In the genomic region with DNA sequence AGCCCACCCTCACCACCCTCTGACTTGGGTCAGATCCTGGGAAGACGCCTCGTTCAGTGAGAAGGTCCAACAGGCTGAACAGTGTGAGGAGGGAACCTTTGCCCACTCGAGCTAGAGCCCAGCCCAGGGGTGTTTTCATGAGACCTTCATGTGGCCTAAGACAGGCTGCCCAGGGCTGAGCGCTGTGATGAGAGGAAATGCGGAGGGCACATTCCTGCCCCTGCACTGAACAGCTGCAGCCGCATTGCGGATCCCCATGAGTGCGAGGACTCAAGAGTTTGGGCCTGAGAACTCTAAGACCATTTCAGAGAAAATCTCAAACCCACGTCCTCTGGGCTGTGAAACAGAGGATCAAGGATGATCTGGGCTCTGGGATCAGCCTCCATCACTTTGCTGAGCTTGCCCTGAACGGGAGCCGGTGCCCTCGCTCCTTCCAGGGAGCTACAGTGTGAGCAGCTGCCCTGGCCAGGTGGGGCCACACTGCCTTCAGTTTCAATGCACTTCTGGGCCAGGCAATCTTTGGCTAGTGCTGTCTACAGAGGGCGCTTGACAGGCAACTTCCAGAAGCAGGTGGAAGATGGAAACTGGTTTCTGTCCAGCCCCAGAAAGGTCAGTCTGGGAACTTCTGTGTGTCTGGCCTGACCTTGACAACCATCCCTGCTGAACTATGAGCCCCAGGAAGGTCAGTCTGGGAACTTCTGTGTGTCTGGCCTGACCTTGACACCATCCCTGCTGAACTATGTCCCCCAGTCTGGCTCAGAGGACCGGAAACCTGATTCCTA, we compare ENCODE assay signal across 14 cellular contexts. TPM values are rescaled to one million over a fixed set of nuclear protein-coding genes. Genes with fewer than 3 reads are reported as not detected.
A peak's percentile ranks its signal among the peaks of the same experiment; 100 is the strongest.
DNase-seq lines count a peak whose midpoint lies in the region; FAIRE-seq and TF ChIP-seq lines count a peak whose summit lies in the region.
"Had no signal": no experiment of that assay in that cellular context is flagged by ENCODE, and none has a peak within 500 bp of the region (broad histone marks: within the 10 kb centered on the region; RNA-seq: fewer than 3 reads in every experiment).

No MANE protein-coding gene starts in this region.

- H3K27ac ChIP-seq in WERI-Rb-1: no peak overlapping the region
- no peak overlapping the region for H3K27ac ChIP-seq in keratinocyte (ENCODE audit: control insufficient read depth, insufficient read depth, low read length)
- H3K27ac ChIP-seq in dorsolateral prefrontal cortex: no peak overlapping the region
- no peak overlapping the region for H3K27ac ChIP-seq in suprapubic skin
- H3K27ac ChIP-seq: HL-60 had no signal

- DNase-seq in 8988T: peak; percentile 49
- DNase-seq in GM20000 (ENCODE audit: low spot score): peak; percentile 19
- DNase-seq in WERI-Rb-1: peak; percentile 19
- no peak for DNase-seq in keratinocyte (ENCODE audit: low read depth, low spot score)
- no peak for DNase-seq in activated T-cell treated with anti-CD3 and anti-CD28 coated beads, Interleukin-2, amount 50 U/mL, for 24 hours
- DNase-seq in dorsolateral prefrontal cortex: no peak
- DNase-seq in suprapubic skin (ENCODE audit: low spot score in 2 of 2): no peak
- DNase-seq in epidermal melanocyte (ENCODE audit: insufficient read length, low spot score): no peak
- DNase-seq: activated CD4-positive, alpha-beta T cell treated with anti-CD3 and anti-CD28 coated beads for 4 hours; activated T-cell treated with anti-CD3 and anti-CD28 coated beads, Interleukin-2, amount 50 U/mL, for 4 hours; cortex of kidney; HCEC 1CT; NCI-H345 had no signal

- peaks cover 20% of the 10 kb centered on the region for H3K27me3 ChIP-seq in WERI-Rb-1 (ENCODE audit: insufficient read depth, low read depth, severe bottlenecking)
- peaks cover 3% of the 10 kb centered on the region for H3K27me3 ChIP-seq in keratinocyte (ENCODE audit: control insufficient read depth, extremely low read depth, insufficient read depth, low read length)
- no peaks in the 10 kb centered on the region for H3K27me3 ChIP-seq in dorsolateral prefrontal cortex
- peaks cover 5% of the 10 kb centered on the region for H3K27me3 ChIP-seq in suprapubic skin

- peaks cover 7% of the 10 kb centered on the region for H3K9me3 ChIP-seq in WERI-Rb-1 (ENCODE audit: severe bottlenecking)
- no peaks in the 10 kb centered on the region for H3K9me3 ChIP-seq in keratinocyte (ENCODE audit: control insufficient read depth, low read depth, low read length)
- no peaks in the 10 kb centered on the region for H3K9me3 ChIP-seq in suprapubic skin

- H3K36me3 Mint-ChIP-seq in activated T-cell treated with anti-CD3 and anti-CD28 coated beads, Interleukin-2, amount 50 U/mL, for 24 hours (ENCODE audit: low read depth): no peaks in the 10 kb centered on the region

- no peak for TF ChIP-seq EP300 in suprapubic skin (IDR thresholded peaks at IDR 0.05)

- no peaks in the 10 kb centered on the region for H3K9me1 ChIP-seq in keratinocyte (ENCODE audit: control insufficient read depth, extremely low read depth, insufficient read depth, low read length)

- no peaks in the 10 kb centered on the region for H3K79me2 ChIP-seq in keratinocyte (ENCODE audit: control insufficient read depth, insufficient read depth, low read length)

- H2AFZ ChIP-seq in keratinocyte (ENCODE audit: control insufficient read depth, low read length): no peak overlapping the region

- H3K4me1 ChIP-seq in keratinocyte (ENCODE audit: control insufficient read depth, extremely low read depth, insufficient read depth, low read length) (no peaks in the 10 kb centered on the region), suprapubic skin (no peaks in the 10 kb centered on the region)

- TF ChIP-seq POLR2A in suprapubic skin (IDR thresholded peaks at IDR 0.05): no peak

- no peak overlapping the region for H3K4me3 Mint-ChIP-seq in activated T-cell treated with anti-CD3 and anti-CD28 coated beads, Interleukin-2, amount 50 U/mL, for 24 hours
- H3K4me3 Mint-ChIP-seq: activated T-cell treated with anti-CD3 and anti-CD28 coated beads, Interleukin-2, amount 50 U/mL, for 4 hours had no signal

- H3K27me3 Mint-ChIP-seq in activated T-cell treated with anti-CD3 and anti-CD28 coated beads, Interleukin-2, amount 50 U/mL, for 24 hours: no peaks in the 10 kb centered on the region

- H3K9me3 Mint-ChIP-seq in activated T-cell treated with anti-CD3 and anti-CD28 coated beads, Interleukin-2, amount 50 U/mL, for 24 hours: no peaks in the 10 kb centered on the region
- H3K9me3 Mint-ChIP-seq: activated T-cell treated with anti-CD3 and anti-CD28 coated beads, Interleukin-2, amount 50 U/mL, for 4 hours had no signal

- TF ChIP-seq CTCF in GM20000 (IDR thresholded peaks at IDR 0.05; ENCODE audit: extremely low read depth, missing control alignments): no peak
- peak; percentile 41 for TF ChIP-seq CTCF in WERI-Rb-1 (IDR thresholded peaks at IDR 0.05; ENCODE audit: low read depth, low read length)
- TF ChIP-seq CTCF in keratinocyte (optimal IDR thresholded peaks at IDR 0.05 in 1 of 3, IDR thresholded peaks at IDR 0.05 in 1 of 3, conservative IDR thresholded peaks at IDR 0.05 in 1 of 3; ENCODE audit: extremely low read depth in 1 of 3, insufficient read depth in 2 of 3, low read length in 3 of 3): peak in 2 of 3 experiments; percentile 4 to 38
- no peak for TF ChIP-seq CTCF in dorsolateral prefrontal cortex (IDR thresholded peaks at IDR 0.05 in 54 of 56, conservative IDR thresholded peaks at IDR 0.05 in 2 of 56; ENCODE audit: low read depth in 1 of 56, partially characterized antibody in 56 of 56)
- TF ChIP-seq CTCF in suprapubic skin (IDR thresholded peaks at IDR 0.05): no peak

- no peak for FAIRE-seq in keratinocyte (lab: Jason Lieb, UNC)

- H3K36me3 ChIP-seq in WERI-Rb-1 (no peaks in the 10 kb centered on the region), keratinocyte (ENCODE audit: control insufficient read depth in 2 of 2, extremely low read depth in 1 of 2, insufficient read depth in 2 of 2, low read length in 2 of 2) (no peaks in the 10 kb centered on the region), suprapubic skin (no peaks in the 10 kb centered on the region)

- no peak overlapping the region for H3K4me2 ChIP-seq in keratinocyte (ENCODE audit: control insufficient read depth, extremely low read depth, insufficient read depth, low read depth, low read length)

- 75% methylated on average over 5 of the region's 14 CpGs for WGBS in suprapubic skin

- peaks cover 31% of the 10 kb centered on the region for H3K4me1 Mint-ChIP-seq in activated T-cell treated with anti-CD3 and anti-CD28 coated beads, Interleukin-2, amount 50 U/mL, for 24 hours (ENCODE audit: low read depth)

- H3K4me3 ChIP-seq in WERI-Rb-1 (ENCODE audit: low read depth, low read length) (no peak overlapping the region), keratinocyte (ENCODE audit: control insufficient read depth in 2 of 3, extremely low read depth in 1 of 3, insufficient read depth in 2 of 3, low read depth in 1 of 3, low read length in 3 of 3) (no peak overlapping the region), dorsolateral prefrontal cortex (no peak overlapping the region), suprapubic skin (no peak overlapping the region)

- H3K27ac Mint-ChIP-seq in activated T-cell treated with anti-CD3 and anti-CD28 coated beads, Interleukin-2, amount 50 U/mL, for 24 hours: no peak overlapping the region

- dilution Hi-C loops in keratinocyte (cut with MboI; ENCODE audit: extremely low pct_ligation_motif_present, low sequenced_read_pairs): no loop called here

- no peak overlapping the region for H3K9ac ChIP-seq in keratinocyte (ENCODE audit: control insufficient read depth, extremely low read depth, insufficient read depth, low read length)

- intact Hi-C loops in dorsolateral prefrontal cortex (cut with DNase I): no loop called here

- no peaks in the 10 kb centered on the region for H4K20me1 ChIP-seq in keratinocyte (ENCODE audit: control insufficient read depth, extremely low read depth, insufficient read depth, low read length)

RNA-seq across cellular contexts. Expression of gene P2RX7, which starts 43.5 kb away (rescaled TPM):
- polyA plus RNA-seq in keratinocyte: 0.12 to 0.21 TPM (median 0.20 TPM) in 3 replicates
- 1.1 TPM for polyA plus RNA-seq in keratinocyte (2011; ENCODE audit: low read depth)
- polyA plus RNA-seq in keratinocyte (2011; cell fraction: cytosol; rRNA removed): 0.07 and 0.14 TPM in 2 replicates
- polyA plus RNA-seq in keratinocyte (2011; cell fraction: nucleus; rRNA removed): 0.23 and 0.63 TPM in 2 replicates
- polyA plus RNA-seq in keratinocyte (2012; ENCODE audit: low replicate concordance): 0.09 and 2.2 TPM in 2 replicates
- polyA minus RNA-seq in keratinocyte: 0.03 TPM in 1 of 3 replicates, not detected in the others
- not detected for polyA minus RNA-seq in keratinocyte (2011; cell fraction: cytosol; rRNA and poly(A)+ RNA removed)
- polyA minus RNA-seq in keratinocyte (2011; cell fraction: nucleus; rRNA and poly(A)+ RNA removed): 0.21 TPM in 1 of 2 replicates, not detected in the other
- total RNA-seq in dorsolateral prefrontal cortex: 100 to 1,000 TPM in 20 of 120 experiments, 10 to 100 TPM in 100; 21.6 to 148 (median 62.3) TPM
- total RNA-seq in suprapubic skin: 10 to 100 TPM; 14.0 to 65.7 (median 19.2) TPM

RNA-seq across cellular contexts. Expression of gene OASL, which starts 50.2 kb away (rescaled TPM):
- polyA plus RNA-seq in keratinocyte: 3.6 to 6.2 TPM (median 4.5 TPM) in 3 replicates
- polyA plus RNA-seq in keratinocyte (2011; ENCODE audit: low read depth): 7.1 TPM
- polyA plus RNA-seq in keratinocyte (2011; cell fraction: cytosol; rRNA removed): 2.0 and 2.4 TPM in 2 replicates
- 2.5 and 2.6 TPM in 2 replicates for polyA plus RNA-seq in keratinocyte (2011; cell fraction: nucleus; rRNA removed)
- 5.6 and 24.2 TPM in 2 replicates for polyA plus RNA-seq in keratinocyte (2012; ENCODE audit: low replicate concordance)
- polyA minus RNA-seq in keratinocyte: 2.7 to 5.1 TPM (median 2.7 TPM) in 3 replicates
- 2.7 TPM for polyA minus RNA-seq in keratinocyte (2011; cell fraction: cytosol; rRNA and poly(A)+ RNA removed)
- 2.6 and 2.7 TPM in 2 replicates for polyA minus RNA-seq in keratinocyte (2011; cell fraction: nucleus; rRNA and poly(A)+ RNA removed)
- total RNA-seq in dorsolateral prefrontal cortex: 10 to 100 TPM in 1 of 120 experiments, 1 to 10 TPM in 14, under 1 TPM in 79, not detected in 26; 0.17 to 12.0 (median 0.60) TPM
- under 1 TPM in 3 of 4 donors, not detected in 1; 0.53 to 0.91 (median 0.64) TPM for total RNA-seq in suprapubic skin

Comparison
In these comparisons a context has a peak if more than half of its experiments do, and no peak if none do; other contexts are left out.
1. DNase-seq: peak in 8988T (single experiment), GM20000 (single experiment) and WERI-Rb-1 (single experiment); none in keratinocyte (single experiment), activated T-cell treated with anti-CD3 and anti-CD28 coated beads, Interleukin-2, amount 50 U/mL, for 24 hours (single experiment), dorsolateral prefrontal cortex (0 of 10), suprapubic skin (0 of 2) and epidermal melanocyte (single experiment).
2. CTCF ChIP-seq: peak in WERI-Rb-1 (single experiment) and keratinocyte (2 of 3); none in GM20000 (single experiment), dorsolateral prefrontal cortex (0 of 56) and suprapubic skin (0 of 2).